ENCODE assay signal across 1 cellular context in genomic region chr5:180138976-180139730, GRCh38.
TF ChIP-seq lines count a peak whose summit lies in the region.

No MANE protein-coding gene starts in this region.

TF ChIP-seq in WTC11, 78 proteins besides CTCF, POLR2A, EP300 and RAD21 (continued from another document):
- TF ChIP-seq PRDM15 (CRISPR knock-in tag; IDR thresholded peaks at IDR 0.05) (no peak), ARID4B (CRISPR knock-in tag; IDR thresholded peaks at IDR 0.05; ENCODE audit: borderline replicate concordance) (no peak)
